Comparison of ENCODE assay signal across 13 cellular contexts in the genomic region with DNA sequence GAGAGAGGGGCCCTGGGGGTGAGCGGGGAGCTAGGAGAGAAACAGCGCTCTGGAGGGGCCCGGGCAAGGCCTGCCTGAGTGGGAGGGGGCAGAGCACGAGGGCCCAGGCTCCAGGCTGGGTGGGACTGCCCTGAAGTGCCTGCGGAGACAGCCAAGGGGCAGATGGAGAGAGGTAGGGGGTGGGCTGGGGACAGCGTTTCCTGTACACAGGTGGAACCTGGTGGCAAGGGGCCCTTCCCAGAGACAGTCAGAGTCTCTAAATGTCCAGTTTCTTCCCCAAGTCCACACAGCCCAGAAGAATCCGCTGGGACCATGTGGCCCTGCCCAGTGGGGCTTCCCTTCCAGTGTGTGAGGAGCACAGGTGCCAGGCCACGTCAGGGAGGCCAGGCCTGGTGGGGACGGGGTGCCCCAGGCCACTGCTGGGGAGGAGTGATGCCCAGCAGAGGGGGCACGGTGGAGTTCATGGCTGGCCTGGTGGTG. TPM values are rescaled to one million over a fixed set of nuclear protein-coding genes. Genes with fewer than 3 reads are reported as not detected.
DNase-seq lines count a peak whose midpoint lies in the region; ATAC-seq lines count a peak whose summit lies in the region.
"Had no signal": no experiment of that assay in that cellular context is flagged by ENCODE, and none has a peak within 500 bp of the region (broad histone marks: within the 10 kb centered on the region; RNA-seq: fewer than 3 reads in every experiment).

No MANE protein-coding gene starts in this region.

- intact Hi-C loops in activated naive CD4-positive, alpha-beta T cell treated with anti-CD3 and anti-CD28 coated beads for 36 hours (cut with micrococcal nuclease): loop anchor here (10.0 kb wide), 1 partner anchor 109 kb away; no protein-coding TSS in a partner anchor
- intact Hi-C loops in left ventricle myocardium superior (cut with micrococcal nuclease): no loop called here

- H3K4me1 Mint-ChIP-seq in activated naive CD4-positive, alpha-beta T cell treated with anti-CD3 and anti-CD28 coated beads for 36 hours (ENCODE audit: low read depth): peaks cover 55% of the 10 kb centered on the region
- H3K4me1 Mint-ChIP-seq in T-helper 17 cell: peaks cover 21% of the 10 kb centered on the region
- peaks cover 73% of the 10 kb centered on the region for H3K4me1 Mint-ChIP-seq in stimulated activated effector memory CD8-positive, alpha-beta T cell treated with anti-CD3 and anti-CD28 coated beads, Interleukin-12 subunit alpha, Interleukin-12 subunit beta, amount 100 ng/mL, for 72 hours

- ATAC-seq in T-helper 17 cell (no peak), left ventricle myocardium superior (no peak), GM19328 (IDR thresholded peaks at IDR 0.05; ENCODE audit: unreplicated experiment) (no peak), HG03378 (IDR thresholded peaks at IDR 0.05; ENCODE audit: unreplicated experiment) (no peak), GM21825 (IDR thresholded peaks at IDR 0.05; ENCODE audit: unreplicated experiment) (no peak)
- no peak for ATAC-seq in stimulated activated effector memory CD8-positive, alpha-beta T cell treated with anti-CD3 and anti-CD28 coated beads, Interleukin-12 subunit alpha, Interleukin-12 subunit beta, amount 100 ng/mL, for 72 hours

- CTCF ChIA-PET in activated naive CD4-positive, alpha-beta T cell treated with anti-CD3 and anti-CD28 coated beads for 36 hours (lab: Charles Lee): no interaction called here

- peak; percentile 6 for DNase-seq in activated naive CD4-positive, alpha-beta T cell treated with anti-CD3 and anti-CD28 coated beads for 36 hours
- DNase-seq in activated naive CD4-positive, alpha-beta T cell treated with Interleukin-2 at 50 U/mL for 16 hours: no peak
- peak in 1 of 3 donors; percentile 7 for DNase-seq in T-helper 17 cell
- DNase-seq in left ventricle myocardium superior: peak; percentile 20
- no peak for DNase-seq in stimulated activated effector memory CD8-positive, alpha-beta T cell treated with anti-CD3 and anti-CD28 coated beads, Interleukin-12 subunit alpha, Interleukin-12 subunit beta, amount 100 ng/mL, for 72 hours (ENCODE audit: low spot score in 2 of 2)
- DNase-seq: NCI-H1436 treated with DMSO at 0.1 percent for 48 hours had no signal

- H3K36me3 Mint-ChIP-seq in activated naive CD4-positive, alpha-beta T cell treated with anti-CD3 and anti-CD28 coated beads for 36 hours (ENCODE audit: low read depth): peaks cover 3% of the 10 kb centered on the region
- no peaks in the 10 kb centered on the region for H3K36me3 Mint-ChIP-seq in T-helper 17 cell (ENCODE audit: low read depth)
- peaks cover 38% of the 10 kb centered on the region for H3K36me3 Mint-ChIP-seq in stimulated activated effector memory CD8-positive, alpha-beta T cell treated with anti-CD3 and anti-CD28 coated beads, Interleukin-12 subunit alpha, Interleukin-12 subunit beta, amount 100 ng/mL, for 72 hours

- no peaks in the 10 kb centered on the region for H3K9me3 ChIP-seq in T-helper 17 cell (ENCODE audit: control insufficient read depth, low read length, poor library complexity, severe bottlenecking)
- H3K9me3 ChIP-seq: ovary, upper lobe of left lung had no signal

- H3K9me3 Mint-ChIP-seq in activated naive CD4-positive, alpha-beta T cell treated with anti-CD3 and anti-CD28 coated beads for 36 hours: no peaks in the 10 kb centered on the region
- H3K9me3 Mint-ChIP-seq in stimulated activated effector memory CD8-positive, alpha-beta T cell treated with anti-CD3 and anti-CD28 coated beads, Interleukin-12 subunit alpha, Interleukin-12 subunit beta, amount 100 ng/mL, for 72 hours: no peaks in the 10 kb centered on the region
- H3K9me3 Mint-ChIP-seq: mesothelial cell of epicardium had no signal

- H3K27me3 Mint-ChIP-seq in activated naive CD4-positive, alpha-beta T cell treated with anti-CD3 and anti-CD28 coated beads for 36 hours (ENCODE audit: low read depth): no peaks in the 10 kb centered on the region
- no peaks in the 10 kb centered on the region for H3K27me3 Mint-ChIP-seq in T-helper 17 cell

- H3K27ac Mint-ChIP-seq in activated naive CD4-positive, alpha-beta T cell treated with anti-CD3 and anti-CD28 coated beads for 36 hours: no peak overlapping the region
- H3K27ac Mint-ChIP-seq in T-helper 17 cell: peak overlapping the region; percentile 88
- peak overlapping the region; percentile 95 for H3K27ac Mint-ChIP-seq in stimulated activated effector memory CD8-positive, alpha-beta T cell treated with anti-CD3 and anti-CD28 coated beads, Interleukin-12 subunit alpha, Interleukin-12 subunit beta, amount 100 ng/mL, for 72 hours

- H3K4me3 Mint-ChIP-seq in activated naive CD4-positive, alpha-beta T cell treated with anti-CD3 and anti-CD28 coated beads for 36 hours: no peak overlapping the region
- H3K4me3 Mint-ChIP-seq in T-helper 17 cell: no peak overlapping the region
- peak overlapping the region; percentile 80 for H3K4me3 Mint-ChIP-seq in stimulated activated effector memory CD8-positive, alpha-beta T cell treated with anti-CD3 and anti-CD28 coated beads, Interleukin-12 subunit alpha, Interleukin-12 subunit beta, amount 100 ng/mL, for 72 hours
- H3K4me3 Mint-ChIP-seq: mesothelial cell of epicardium had no signal

RNA-seq across cellular contexts. Expression of gene GPR35, which starts 1.7 kb away (rescaled TPM):
- total RNA-seq in activated naive CD4-positive, alpha-beta T cell treated with anti-CD3 and anti-CD28 coated beads for 36 hours: 1 to 10 TPM; 2.5 to 2.6 TPM
- 10 to 100 TPM in 1 of 2 donors, 1 to 10 TPM in 1; 5.4 to 14.4 TPM for total RNA-seq in T-helper 17 cell
- 2.1 TPM for total RNA-seq in left ventricle myocardium superior

RNA-seq across cellular contexts. Expression of gene CAPN10, which starts 37.0 kb away (rescaled TPM):
- 10 to 100 TPM; 24.9 to 28.5 TPM for total RNA-seq in activated naive CD4-positive, alpha-beta T cell treated with anti-CD3 and anti-CD28 coated beads for 36 hours
- total RNA-seq in T-helper 17 cell (10 to 100 TPM; 64.2 to 82.9 TPM), left ventricle myocardium superior (51.2 TPM)

RNA-seq across cellular contexts. Expression of gene RNPEPL1, which starts 55.3 kb away (rescaled TPM):
- 10 to 100 TPM; 40.3 to 44.3 TPM for total RNA-seq in activated naive CD4-positive, alpha-beta T cell treated with anti-CD3 and anti-CD28 coated beads for 36 hours
- 100 to 1,000 TPM; 111 to 130 TPM for total RNA-seq in T-helper 17 cell
- 105 TPM for total RNA-seq in left ventricle myocardium superior

RNA-seq across cellular contexts. Expression of gene AQP12B, which starts 59.1 kb away (rescaled TPM):
- not detected for total RNA-seq in activated naive CD4-positive, alpha-beta T cell treated with anti-CD3 and anti-CD28 coated beads for 36 hours
- not detected for total RNA-seq in T-helper 17 cell
- not detected for total RNA-seq in left ventricle myocardium superior
- total RNA-seq: mesothelial cell of epicardium, NCI-H460, upper lobe of left lung had no signal

Comparison
In these comparisons a context has a peak if more than half of its experiments do, and no peak if none do; other contexts are left out.
1. DNase-seq: peak in activated naive CD4-positive, alpha-beta T cell treated with anti-CD3 and anti-CD28 coated beads for 36 hours (single experiment) and left ventricle myocardium superior (single experiment); none in activated naive CD4-positive, alpha-beta T cell treated with Interleukin-2 at 50 U/mL for 16 hours (single experiment) and stimulated activated effector memory CD8-positive, alpha-beta T cell treated with anti-CD3 and anti-CD28 coated beads, Interleukin-12 subunit alpha, Interleukin-12 subunit beta, amount 100 ng/mL, for 72 hours (0 of 2).